12 cellular contexts compared by ENCODE assay signal in genomic region chr19:10001899-10002298, GRCh38. TPM values are rescaled to one million over a fixed set of nuclear protein-coding genes. Genes with fewer than 3 reads are reported as not detected.
A peak's percentile ranks its signal among the peaks of the same experiment; 100 is the strongest.
DNase-seq lines count a peak whose midpoint lies in the region; ATAC-seq, FAIRE-seq and TF ChIP-seq lines count a peak whose summit lies in the region.
"Had no signal": no experiment of that assay in that cellular context is flagged by ENCODE, and none has a peak within 500 bp of the region (broad histone marks: within the 10 kb centered on the region; RNA-seq: fewer than 3 reads in every experiment).

No MANE protein-coding gene starts in this region.

- no peak for TF ChIP-seq POLR2A in sigmoid colon (IDR thresholded peaks at IDR 0.05)

- no peaks in the 10 kb centered on the region for H3K36me3 ChIP-seq in OCI-LY3 (replicated peaks; ENCODE audit: low read depth, low read length)
- no peaks in the 10 kb centered on the region for H3K36me3 ChIP-seq in small intestine (ENCODE audit: control insufficient read depth in 2 of 2, insufficient read depth in 2 of 2, low read length in 2 of 2)
- H3K36me3 ChIP-seq in sigmoid colon, result no peaks in the 10 kb centered on the region
- H3K36me3 ChIP-seq: BLaER1 treated with 17β-estradiol and CSF1 and Interleukin-3, amounts not matched to agents 10 nM and 100 nM; uterus had no signal

- CTCF ChIA-PET in activated CD4-positive, alpha-beta T cell treated with anti-CD3 and anti-CD28 coated beads for 36 hours (lab: Charles Lee), result interaction anchor here (0.6 to 3.1 kb wide), 5 partner anchors 13 to 138 kb away, joined by 3 to 18 read pairs (median 4); no protein-coding TSS in a partner anchor

- H3K27me3 ChIP-seq in OCI-LY3 (ENCODE audit: low read depth, low read length), result 0 out of 2 replicates have a peak, but pooled peaks cover 8% of the 10 kb centered on the region
- H3K27me3 ChIP-seq in small intestine (ENCODE audit: control insufficient read depth in 2 of 2, insufficient read depth in 2 of 2, low read length in 2 of 2), result no peaks in the 10 kb centered on the region
- peaks cover 0 to 27% (median 0%) of the 10 kb centered on the region in 3 donors for H3K27me3 ChIP-seq in sigmoid colon
- H3K27me3 ChIP-seq: BLaER1 treated with 17β-estradiol and CSF1 and Interleukin-3, amounts not matched to agents 10 nM and 100 nM; uterus had no signal

- H3K27me3 Mint-ChIP-seq in activated CD4-positive, alpha-beta T cell treated with anti-CD3 and anti-CD28 coated beads for 36 hours, result peaks cover 31% of the 10 kb centered on the region

- H3K4me1 ChIP-seq in OCI-LY3 (ENCODE audit: low read length) (peaks cover 3% of the 10 kb centered on the region; the same call in 1 of the 2 replicates), small intestine (ENCODE audit: control insufficient read depth in 2 of 2, insufficient read depth in 1 of 2, low read depth in 1 of 2, low read length in 1 of 2) (no peaks in the 10 kb centered on the region), sigmoid colon (no peaks in the 10 kb centered on the region)
- H3K4me1 ChIP-seq: uterus had no signal

- no peak for ATAC-seq in activated CD4-positive, alpha-beta T cell treated with anti-CD3 and anti-CD28 coated beads for 36 hours
- no peak for ATAC-seq in HG02763 (IDR thresholded peaks at IDR 0.05; ENCODE audit: unreplicated experiment)

- no peak overlapping the region for H2AFZ ChIP-seq in OCI-LY3 (ENCODE audit: low read depth, low read length)

- H3K9me3 ChIP-seq in OCI-LY3 (ENCODE audit: insufficient read depth, low read length) (no peaks in the 10 kb centered on the region), small intestine (ENCODE audit: control insufficient read depth, low read depth) (no peaks in the 10 kb centered on the region), sigmoid colon (no peaks in the 10 kb centered on the region)
- H3K9me3 ChIP-seq: BLaER1 treated with 17β-estradiol and CSF1 and Interleukin-3, amounts not matched to agents 10 nM and 100 nM; uterus had no signal

- no peak overlapping the region for H3K4me3 Mint-ChIP-seq in activated CD4-positive, alpha-beta T cell treated with anti-CD3 and anti-CD28 coated beads for 36 hours
- H3K4me3 Mint-ChIP-seq: activated T-cell treated with anti-CD3 and anti-CD28 coated beads, Interleukin-2, amount 50 U/mL, for 24 hours had no signal

- H4K20me1 ChIP-seq in OCI-LY3 (ENCODE audit: insufficient read depth, low read length), result no peaks in the 10 kb centered on the region
- H4K20me1 ChIP-seq: BLaER1 treated with 17β-estradiol and CSF1 and Interleukin-3, amounts not matched to agents 10 nM and 100 nM had no signal

- H3K79me2 ChIP-seq in OCI-LY3 (ENCODE audit: low read length), result no peaks in the 10 kb centered on the region

- no peak overlapping the region for H3K4me2 ChIP-seq in OCI-LY3 (ENCODE audit: low read length)
- H3K4me2 ChIP-seq: BLaER1 treated with 17β-estradiol and CSF1 and Interleukin-3, amounts not matched to agents 10 nM and 100 nM had no signal

- FAIRE-seq in small intestine (lab: Jason Lieb, UNC), result no peak

- no peaks in the 10 kb centered on the region for H3K36me3 Mint-ChIP-seq in activated CD4-positive, alpha-beta T cell treated with anti-CD3 and anti-CD28 coated beads for 36 hours (ENCODE audit: low read depth)

- H3K27ac Mint-ChIP-seq in activated CD4-positive, alpha-beta T cell treated with anti-CD3 and anti-CD28 coated beads for 36 hours, result no peak overlapping the region
- H3K27ac Mint-ChIP-seq: activated T-cell treated with anti-CD3 and anti-CD28 coated beads, Interleukin-2, amount 50 U/mL, for 24 hours had no signal

- H3K27ac ChIP-seq in OCI-LY3 (ENCODE audit: low read length) (no peak overlapping the region), small intestine (ENCODE audit: low read depth in 1 of 2, low read length in 1 of 2) (no peak overlapping the region), sigmoid colon (peak overlapping the region in 1 of 4 donors; percentile 5)
- H3K27ac ChIP-seq: BLaER1 treated with 17β-estradiol and CSF1 and Interleukin-3, amounts not matched to agents 10 nM and 100 nM; uterus had no signal

- intact Hi-C loops in activated CD4-positive, alpha-beta T cell treated with anti-CD3 and anti-CD28 coated beads for 36 hours (cut with DNase I, micrococcal nuclease), result loop anchor here in 1 of 2 experiments (5.0 kb wide), 1 partner anchor 795 kb away; no protein-coding TSS in a partner anchor
- intact Hi-C loops in sigmoid colon (cut with DNase I), result no loop called here

- TF ChIP-seq CTCF in OCI-LY3 (IDR thresholded peaks at IDR 0.05; ENCODE audit: low read depth, low read length) (peak; percentile 56), fibroblast of villous mesenchyme (IDR thresholded peaks at IDR 0.05; ENCODE audit: insufficient read depth, low read depth, low read length) (peak; percentile 50), sigmoid colon (IDR thresholded peaks at IDR 0.05) (peak in 1 of 4 experiments; percentile 25)

- H3K9me3 Mint-ChIP-seq in activated CD4-positive, alpha-beta T cell treated with anti-CD3 and anti-CD28 coated beads for 36 hours (ENCODE audit: low read depth), result no peaks in the 10 kb centered on the region
- H3K9me3 Mint-ChIP-seq: activated T-cell treated with anti-CD3 and anti-CD28 coated beads, Interleukin-2, amount 50 U/mL, for 24 hours had no signal

- H3K9ac ChIP-seq in OCI-LY3 (ENCODE audit: low read length), result no peak overlapping the region
- H3K9ac ChIP-seq: BLaER1 treated with 17β-estradiol and CSF1 and Interleukin-3, amounts not matched to agents 10 nM and 100 nM had no signal

- DNase-seq in activated CD4-positive, alpha-beta T cell treated with anti-CD3 and anti-CD28 coated beads for 36 hours, result peak; percentile 52
- no peak for DNase-seq in activated CD4-positive, alpha-beta T cell treated with anti-CD3 and anti-CD28 coated beads for 4 hours
- DNase-seq in fibroblast of villous mesenchyme (ENCODE audit: low read depth), result no peak
- DNase-seq in small intestine, result peak; percentile 75
- no peak for DNase-seq in NCI-H345 treated with DMSO at 0.1 percent for 48 hours (lab: John Stamatoyannopoulos, UW; ENCODE audit: unreplicated experiment)
- no peak for DNase-seq in sigmoid colon
- DNase-seq: activated T-cell treated with anti-CD3 and anti-CD28 coated beads, Interleukin-2, amount 50 U/mL, for 24 hours; NCI-H2171; uterus had no signal

- no peak for TF ChIP-seq EP300 in sigmoid colon (IDR thresholded peaks at IDR 0.05)

- POLR2A ChIA-PET in activated CD4-positive, alpha-beta T cell treated with anti-CD3 and anti-CD28 coated beads for 36 hours (lab: Charles Lee), result no interaction called here

- H3K4me3 ChIP-seq in OCI-LY3 (ENCODE audit: low read length) (no peak overlapping the region), fibroblast of villous mesenchyme (ENCODE audit: low read depth, low read length) (no peak overlapping the region), small intestine (ENCODE audit: low read depth in 1 of 2, low read length in 2 of 2) (no peak overlapping the region), sigmoid colon (no peak overlapping the region)
- H3K4me3 ChIP-seq: BLaER1 treated with 17β-estradiol and CSF1 and Interleukin-3, amounts not matched to agents 10 nM and 100 nM; uterus had no signal

- 20 to 41% (median 38%) methylated on average over 6 of the region's 6 CpGs for WGBS in small intestine, 3 donors
- WGBS in sigmoid colon, 2 donors, result 19 to 56% methylated on average over 6 of the region's 6 CpGs

- peaks cover 16% of the 10 kb centered on the region for H3K4me1 Mint-ChIP-seq in activated CD4-positive, alpha-beta T cell treated with anti-CD3 and anti-CD28 coated beads for 36 hours

RNA-seq across cellular contexts. Expression of gene COL5A3, which starts 8.4 kb away (rescaled TPM):
- total RNA-seq in activated CD4-positive, alpha-beta T cell treated with anti-CD3 and anti-CD28 coated beads for 36 hours, result 1 to 10 TPM in 1 of 2 experiments, under 1 TPM in 1; 0.77 to 1.1 TPM
- total RNA-seq in fibroblast of villous mesenchyme, result 5.6 and 10.6 TPM in 2 replicates
- 1 to 10 TPM in 1 of 3 donors, under 1 TPM in 2; 0.54 to 6.1 (median 0.67) TPM for polyA plus RNA-seq in small intestine
- 10 to 100 TPM in 1 of 4 donors, 1 to 10 TPM in 3; 6.1 to 19.9 (median 8.5) TPM for total RNA-seq in sigmoid colon
- polyA plus RNA-seq in sigmoid colon, result 1 to 10 TPM in 2 of 3 donors, under 1 TPM in 1; 0.46 to 8.0 (median 3.0) TPM

RNA-seq across cellular contexts. Expression of gene RDH8, which starts 11.4 kb away (rescaled TPM):
- total RNA-seq in activated CD4-positive, alpha-beta T cell treated with anti-CD3 and anti-CD28 coated beads for 36 hours, result not detected
- total RNA-seq in fibroblast of villous mesenchyme (not detected in 2 replicates), sigmoid colon (not detected)
- polyA plus RNA-seq in small intestine (not detected), sigmoid colon (not detected)
- total RNA-seq: uterus had no signal

Comparison
In these comparisons a context has a peak if more than half of its experiments do, and no peak if none do; other contexts are left out.
1. DNase-seq: peak in activated CD4-positive, alpha-beta T cell treated with anti-CD3 and anti-CD28 coated beads for 36 hours (single experiment) and small intestine (single experiment); none in activated CD4-positive, alpha-beta T cell treated with anti-CD3 and anti-CD28 coated beads for 4 hours (0 of 2), fibroblast of villous mesenchyme (single experiment), NCI-H345 treated with DMSO at 0.1 percent for 48 hours (single experiment) and sigmoid colon (single experiment).